In the genomic region with DNA sequence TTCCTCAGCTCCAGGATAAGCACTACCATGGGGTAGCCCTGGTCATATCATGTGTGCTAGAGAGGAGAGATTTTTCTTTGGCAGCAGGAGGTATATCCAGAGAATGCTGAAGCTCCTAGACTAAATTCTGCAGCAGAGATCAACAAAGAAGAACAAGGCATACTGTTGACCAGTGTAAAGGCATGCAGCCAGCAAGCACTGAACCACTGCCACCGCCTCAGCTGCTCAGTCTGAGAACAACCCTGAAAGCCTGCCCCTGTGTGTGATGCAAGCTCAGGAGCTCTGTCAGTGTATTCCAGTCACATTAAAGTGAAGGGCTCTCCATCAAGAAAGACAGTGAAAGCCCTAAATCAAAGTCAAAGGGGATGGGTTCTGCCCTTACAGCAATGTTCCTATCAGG, we compare ENCODE assay signal across 20 cellular contexts.
DNase-seq lines count a peak whose midpoint lies in the region; ATAC-seq and TF ChIP-seq lines count a peak whose summit lies in the region.
"Had no signal": no experiment of that assay in that cellular context is flagged by ENCODE, and none has a peak within 500 bp of the region (broad histone marks: within the 10 kb centered on the region; RNA-seq: fewer than 3 reads in every experiment).

No MANE protein-coding gene starts in this region.

- peaks cover 3% of the 10 kb centered on the region for H3K9me3 Mint-ChIP-seq in activated CD4-positive, alpha-beta T cell treated with anti-CD3 and anti-CD28 coated beads, Interleukin-2, amount 10 ng/mL, durations not matched to agents 24 days and 14 days

- 70 to 71% methylated on average over 1 of the region's 1 CpG for WGBS in heart right ventricle, 2 donors
- WGBS in ovary, 3 donors: 13 to 33% (median 19%) methylated on average over 1 of the region's 1 CpG

- H3K27ac ChIP-seq in heart right ventricle: peak overlapping the region in 3 of 10 donors; percentile 23 to 47 (median 46)
- H3K27ac ChIP-seq in ovary: no peak overlapping the region
- H3K27ac ChIP-seq: neural progenitor cell had no signal

- no peaks in the 10 kb centered on the region for H3K27me3 ChIP-seq in heart right ventricle
- H3K27me3 ChIP-seq in ovary: no peaks in the 10 kb centered on the region
- H3K27me3 ChIP-seq: neural progenitor cell had no signal

- H3K27ac Mint-ChIP-seq in activated CD4-positive, alpha-beta T cell treated with anti-CD3 and anti-CD28 coated beads, Interleukin-2, amount 10 ng/mL, durations not matched to agents 24 days and 14 days: no peak overlapping the region
- H3K27ac Mint-ChIP-seq: IgD-negative memory B cell, neural progenitor cell had no signal

- no peak for TF ChIP-seq POLR2A in ovary (IDR thresholded peaks at IDR 0.05)

- TF ChIP-seq CTCF in heart right ventricle (IDR thresholded peaks at IDR 0.05) (no peak), ovary (IDR thresholded peaks at IDR 0.05) (no peak)

- H3K36me3 ChIP-seq in heart right ventricle: no peaks in the 10 kb centered on the region
- H3K36me3 ChIP-seq in ovary: no peaks in the 10 kb centered on the region
- H3K36me3 ChIP-seq: neural progenitor cell had no signal

- no peak overlapping the region for H3K4me3 ChIP-seq in heart right ventricle
- H3K4me3 ChIP-seq in ovary: no peak overlapping the region
- H3K4me3 ChIP-seq: neural progenitor cell had no signal

- DNase-seq in Right ventricle myocardium inferior (ENCODE audit: missing footprints) (peak; percentile 83), cardiac septum (ENCODE audit: low spot score) (no peak), heart right ventricle (peak; percentile 48 to 70), ovary (peak; percentile 33 to 80 (median 61))
- no peak for DNase-seq in activated CD8-positive, alpha-beta memory T cell treated with anti-CD3 and anti-CD28 coated beads for 24 hours
- no peak for DNase-seq in activated CD4-positive, alpha-beta T cell treated with anti-CD3 and anti-CD28 coated beads, Interleukin-2, amount 10 ng/mL, durations not matched to agents 24 days and 14 days
- DNase-seq: 8988T; activated CD4-positive, CD25-positive, alpha-beta regulatory T cell treated with anti-CD3 and anti-CD28 coated beads, Interleukin-2, amount 50 U/mL, for 72 hours; activated CD8-positive, alpha-beta memory T cell treated with anti-CD3 and anti-CD28 coated beads, Interleukin-2, amount 50 U/mL, for 48 hours; activated naive CD4-positive, alpha-beta T cell treated with anti-CD3 and anti-CD28 coated beads, Interleukin-2, amount 50 U/mL, for 16 hours; EL; HCEC 1CT; NCI-H2227 treated with DMSO at 0.1 percent for 48 hours; SHP77; small intestine; stimulated activated naive CD8-positive, alpha-beta T cell treated with anti-CD3 and anti-CD28 coated beads, Interleukin-15, Interleukin-2, amounts not matched to agents 100 U/mL and 50 U/mL, for 24 hours had no signal

- H3K9me3 ChIP-seq in heart right ventricle (no peaks in the 10 kb centered on the region), ovary (no peaks in the 10 kb centered on the region)

- H3K4me1 ChIP-seq in heart right ventricle (peaks cover 0 to 30% (median 13%) of the 10 kb centered on the region in 9 donors), ovary (ENCODE audit: insufficient read depth) (peaks cover 6% of the 10 kb centered on the region)

- TF ChIP-seq EP300 in ovary (IDR thresholded peaks at IDR 0.05): no peak

- H3K4me1 Mint-ChIP-seq in activated CD4-positive, alpha-beta T cell treated with anti-CD3 and anti-CD28 coated beads, Interleukin-2, amount 10 ng/mL, durations not matched to agents 24 days and 14 days: no peaks in the 10 kb centered on the region

- H3K4me3 Mint-ChIP-seq in activated CD4-positive, alpha-beta T cell treated with anti-CD3 and anti-CD28 coated beads, Interleukin-2, amount 10 ng/mL, durations not matched to agents 24 days and 14 days: no peak overlapping the region
- H3K4me3 Mint-ChIP-seq: IgD-negative memory B cell, neural progenitor cell had no signal

- no peaks in the 10 kb centered on the region for H3K27me3 Mint-ChIP-seq in activated CD4-positive, alpha-beta T cell treated with anti-CD3 and anti-CD28 coated beads, Interleukin-2, amount 10 ng/mL, durations not matched to agents 24 days and 14 days

- no peaks in the 10 kb centered on the region for H3K36me3 Mint-ChIP-seq in activated CD4-positive, alpha-beta T cell treated with anti-CD3 and anti-CD28 coated beads, Interleukin-2, amount 10 ng/mL, durations not matched to agents 24 days and 14 days (ENCODE audit: low read depth)

- intact Hi-C loops in Right ventricle myocardium inferior (cut with DNase I): no loop called here
- intact Hi-C loops in cardiac septum (cut with DNase I): no loop called here
- intact Hi-C loops in heart right ventricle (cut with DNase I): loop anchor here in 2 of 10 donors (5.0 to 10.0 kb wide), 2 partner anchors 369 to 391 kb away; no protein-coding TSS in a partner anchor
- intact Hi-C loops in ovary (cut with DNase I): no loop called here
- intact Hi-C loops in activated CD4-positive, alpha-beta T cell treated with anti-CD3 and anti-CD28 coated beads, Interleukin-2, amount 10 ng/mL, durations not matched to agents 24 days and 14 days (cut with micrococcal nuclease): no loop called here

- ATAC-seq in Right ventricle myocardium inferior: peak; percentile 90
- ATAC-seq in heart right ventricle: peak; percentile 42 to 89 (median 74)
- ATAC-seq in GM21390 (IDR thresholded peaks at IDR 0.05; ENCODE audit: unreplicated experiment): no peak
- ATAC-seq in HG03354 (IDR thresholded peaks at IDR 0.05; ENCODE audit: poor library complexity, severe bottlenecking, unreplicated experiment): no peak
- ATAC-seq: stimulated activated naive CD8-positive, alpha-beta T cell treated with anti-CD3 and anti-CD28 coated beads, Interleukin-15, Interleukin-2, amounts not matched to agents 100 U/mL and 50 U/mL, for 24 hours had no signal

Comparison
In these comparisons a context has a peak if more than half of its experiments do, and no peak if none do; other contexts are left out.
1. DNase-seq: peak in Right ventricle myocardium inferior (single experiment), heart right ventricle (2 of 2) and ovary (5 of 5); none in cardiac septum (single experiment), activated CD8-positive, alpha-beta memory T cell treated with anti-CD3 and anti-CD28 coated beads for 24 hours (single experiment) and activated CD4-positive, alpha-beta T cell treated with anti-CD3 and anti-CD28 coated beads, Interleukin-2, amount 10 ng/mL, durations not matched to agents 24 days and 14 days (single experiment).
2. ATAC-seq: peak in Right ventricle myocardium inferior (single experiment) and heart right ventricle (8 of 8); none in GM21390 (single experiment) and HG03354 (single experiment).